8 cellular contexts compared by ENCODE assay signal in genomic region chr11:128483211-128483788, GRCh38.
DNase-seq lines count a peak whose midpoint lies in the region; ATAC-seq, FAIRE-seq and TF ChIP-seq lines count a peak whose summit lies in the region.

No MANE protein-coding gene starts in this region.

- FAIRE-seq in GM12891 (lab: Jason Lieb, UNC): no peak

- no peak for TF ChIP-seq POLR2A in GM12891 (IDR thresholded peaks at IDR 0.05; ENCODE audit: low read depth, low read length)

- peak; percentile 77 for ATAC-seq in GM21423 (IDR thresholded peaks at IDR 0.05; ENCODE audit: unreplicated experiment)

- H3K4me3 ChIP-seq in Jurkat, Clone E6-1 (ENCODE audit: low read length): peak overlapping the region; percentile 48

- DNase-seq in GM12891 (ENCODE audit: insufficient read length, low spot score): no peak
- no peak for DNase-seq in Jurkat, Clone E6-1 (ENCODE audit: low read depth, low spot score)
- DNase-seq in fibroblast of gingiva (ENCODE audit: low read depth): peak; percentile 62
- DNase-seq in HuH-7.5 (ENCODE audit: low spot score): no peak
- DNase-seq in COLO668 (lab: John Stamatoyannopoulos, UW; ENCODE audit: unreplicated experiment): no peak
- no peak for DNase-seq in C1 segment of cervical spinal cord (lab: John Stamatoyannopoulos, UW)
- no peak for DNase-seq in activated gamma-delta T cell treated with Interleukin-2 at 50 U/mL for 16 hours

TF ChIP-seq in GM12891, 5 proteins besides CTCF, POLR2A, EP300 and RAD21:
- TF ChIP-seq SPI1 (IDR thresholded peaks at IDR 0.05; ENCODE audit: low read depth, low read length): peak; percentile 81
- no peak for TF ChIP-seq PAX5 (IDR thresholded peaks at IDR 0.05; ENCODE audit: insufficient read depth, low read length, severe bottlenecking)
- TF ChIP-seq TAF1 (IDR thresholded peaks at IDR 0.05; ENCODE audit: low read depth, low read length): no peak
